In the genomic region with DNA sequence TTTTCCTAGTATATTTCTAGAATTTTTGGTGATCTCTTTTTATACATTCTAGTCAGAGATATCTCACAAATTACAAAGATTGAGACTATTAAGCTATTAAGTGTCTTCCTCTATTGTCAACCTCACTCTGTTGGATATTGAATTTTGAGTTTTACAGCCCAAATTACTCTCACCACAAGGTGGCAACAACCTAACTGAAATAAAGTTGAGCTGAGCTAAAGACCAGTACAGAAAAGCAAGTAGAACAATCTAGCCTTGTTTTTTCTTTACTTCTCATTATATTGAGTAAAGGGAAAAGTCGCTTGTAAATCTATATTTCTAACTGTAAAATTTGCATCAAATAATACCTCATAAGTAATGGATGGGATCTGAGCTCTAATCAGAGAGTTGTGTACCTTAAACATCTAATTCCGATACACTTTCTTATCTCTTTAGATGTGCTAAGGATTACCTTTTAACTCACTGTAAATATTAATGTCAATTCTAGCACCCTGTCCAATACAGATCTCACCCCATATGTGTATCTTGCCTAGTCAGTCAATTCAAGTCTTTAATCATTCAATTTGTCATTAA, we compare ENCODE assay signal across 8 cellular contexts. TPM values are rescaled to one million over a fixed set of nuclear protein-coding genes. Genes with fewer than 3 reads are reported as not detected.
A peak's percentile ranks its signal among the peaks of the same experiment; 100 is the strongest.
DNase-seq lines count a peak whose midpoint lies in the region; ATAC-seq and TF ChIP-seq lines count a peak whose summit lies in the region.

No MANE protein-coding gene starts in this region.

- no peaks in the 10 kb centered on the region for H3K9me3 Mint-ChIP-seq in memory B cell
- no peaks in the 10 kb centered on the region for H3K9me3 Mint-ChIP-seq in CD8-positive, alpha-beta T cell

- no peaks in the 10 kb centered on the region for H3F3A ChIP-seq in DOHH2 (ENCODE audit: control insufficient read depth, insufficient read depth)

- H3K79me2 ChIP-seq in DOHH2 (ENCODE audit: control insufficient read depth, low read length), result no peaks in the 10 kb centered on the region

- H3K27me3 Mint-ChIP-seq in memory B cell, result peaks cover 5% of the 10 kb centered on the region
- H3K27me3 Mint-ChIP-seq in CD8-positive, alpha-beta T cell (ENCODE audit: low read depth), result peaks cover 19% of the 10 kb centered on the region

- H3K4me2 ChIP-seq in DOHH2 (ENCODE audit: low read length), result no peak overlapping the region

- intact Hi-C loops in body of pancreas (cut with DNase I), result no loop called here
- intact Hi-C loops in CD8-positive, alpha-beta T cell (cut with DNase I, micrococcal nuclease), result loop anchor here in 1 of 2 experiments (1.0 kb wide), 1 partner anchor 42 kb away; no protein-coding TSS in a partner anchor

- TF ChIP-seq POLR2A in body of pancreas (IDR thresholded peaks at IDR 0.05), result no peak

- H3K27ac ChIP-seq in DOHH2 (ENCODE audit: low read depth, low read length) (no peak overlapping the region), body of pancreas (no peak overlapping the region)
- H3K27ac ChIP-seq in CD8-positive, alpha-beta T cell (ENCODE audit: low read depth, low read length), result no peak overlapping the region

- no peaks in the 10 kb centered on the region for H3K4me1 Mint-ChIP-seq in memory B cell
- H3K4me1 Mint-ChIP-seq in CD8-positive, alpha-beta T cell (ENCODE audit: low read depth), result no peaks in the 10 kb centered on the region

- H3K27me3 ChIP-seq in DOHH2 (ENCODE audit: control insufficient read depth, low read length) (peaks cover 24% of the 10 kb centered on the region), body of pancreas (no peaks in the 10 kb centered on the region)
- no peaks in the 10 kb centered on the region for H3K27me3 ChIP-seq in CD8-positive, alpha-beta T cell (ENCODE audit: insufficient read depth, low read length)

- H3K4me3 Mint-ChIP-seq in memory B cell, result no peak overlapping the region
- no peak overlapping the region for H3K4me3 Mint-ChIP-seq in CD8-positive, alpha-beta T cell

- H3K36me3 Mint-ChIP-seq in memory B cell, result no peaks in the 10 kb centered on the region
- no peaks in the 10 kb centered on the region for H3K36me3 Mint-ChIP-seq in CD8-positive, alpha-beta T cell

- DNase-seq in LNCaP clone FGC (ENCODE audit: low read depth), result no peak
- no peak for DNase-seq in body of pancreas
- DNase-seq in memory B cell (ENCODE audit: low spot score in 2 of 2), result no peak
- no peak for DNase-seq in cerebellar nuclear complex (lab: John Stamatoyannopoulos, UW)
- no peak for DNase-seq in CD8-positive, alpha-beta T cell

- ATAC-seq in body of pancreas (no peak), memory B cell (ENCODE audit: low read depth) (peak; percentile 50), GM21737 (IDR thresholded peaks at IDR 0.05; ENCODE audit: unreplicated experiment) (no peak), HG02678 (IDR thresholded peaks at IDR 0.05; ENCODE audit: unreplicated experiment) (no peak)
- no peak for ATAC-seq in CD8-positive, alpha-beta T cell

- CTCF ChIA-PET in CD8-positive, alpha-beta T cell (lab: Charles Lee), result interaction anchor here (0.7 to 3.1 kb wide), 5 partner anchors 11 to 393 kb away, joined by 3 to 17 read pairs (median 3); a partner anchor contains a TSS

- TF ChIP-seq CTCF in DOHH2 (IDR thresholded peaks at IDR 0.05; ENCODE audit: low read depth, low read length, poor library complexity, severe bottlenecking) (peak; percentile 66), LNCaP clone FGC (IDR thresholded peaks at IDR 0.05; ENCODE audit: control insufficient read depth, extremely low read depth, insufficient read depth) (peak; percentile 72), body of pancreas (IDR thresholded peaks at IDR 0.05) (peak in 5 of 7 experiments; percentile 34 to 53 (median 45))
- TF ChIP-seq CTCF in CD8-positive, alpha-beta T cell (IDR thresholded peaks at IDR 0.05), result no peak

- H3K27ac Mint-ChIP-seq in memory B cell, result no peak overlapping the region
- H3K27ac Mint-ChIP-seq in CD8-positive, alpha-beta T cell, result no peak overlapping the region

- H3K9me3 ChIP-seq in DOHH2 (ENCODE audit: control insufficient read depth, insufficient read depth, low read length), result no peaks in the 10 kb centered on the region
- H3K9me3 ChIP-seq in body of pancreas, result no peaks in the 10 kb centered on the region
- no peaks in the 10 kb centered on the region for H3K9me3 ChIP-seq in CD8-positive, alpha-beta T cell (ENCODE audit: low read length)

- no peaks in the 10 kb centered on the region for H3K9me2 ChIP-seq in DOHH2 (replicated peaks; ENCODE audit: control insufficient read depth, low read length)

- 13 to 24% methylated on average over 2 of the region's 2 CpGs for WGBS in body of pancreas, 2 donors

- no peaks in the 10 kb centered on the region for H4K20me1 ChIP-seq in DOHH2 (ENCODE audit: control insufficient read depth, insufficient read depth, low read depth, low read length)

- no peak overlapping the region for H3K4me3 ChIP-seq in DOHH2 (ENCODE audit: low read length)
- no peak overlapping the region for H3K4me3 ChIP-seq in LNCaP clone FGC (ENCODE audit: low read depth, low read length)
- no peak overlapping the region for H3K4me3 ChIP-seq in body of pancreas
- no peak overlapping the region for H3K4me3 ChIP-seq in CD8-positive, alpha-beta T cell (ENCODE audit: low read depth, low read length)

- H3K4me1 ChIP-seq in DOHH2 (ENCODE audit: control insufficient read depth, low read length), result no peaks in the 10 kb centered on the region
- H3K4me1 ChIP-seq in body of pancreas, result no peaks in the 10 kb centered on the region
- no peaks in the 10 kb centered on the region for H3K4me1 ChIP-seq in CD8-positive, alpha-beta T cell (ENCODE audit: insufficient read depth, low read length)

- H3K36me3 ChIP-seq in DOHH2 (ENCODE audit: control insufficient read depth, low read length) (no peaks in the 10 kb centered on the region), body of pancreas (replicated peaks in 1 of 2; ENCODE audit: insufficient read depth in 1 of 2, low read depth in 2 of 2) (no peaks in the 10 kb centered on the region)
- H3K36me3 ChIP-seq in CD8-positive, alpha-beta T cell (ENCODE audit: insufficient read depth, low read length), result no peaks in the 10 kb centered on the region

- POLR2A ChIA-PET in CD8-positive, alpha-beta T cell (lab: Charles Lee), result interaction anchor here (1.2 kb wide), 1 partner anchor 14 kb away, joined by 3 read pairs; a partner anchor contains a TSS

RNA-seq across cellular contexts. Expression of a gene that starts 13.6 kb away (rescaled TPM):
- total RNA-seq in body of pancreas, result 10 to 100 TPM in 1 of 2 donors, 1 to 10 TPM in 1; 8.2 to 41.2 TPM
- total RNA-seq in CD8-positive, alpha-beta T cell, result 10 to 100 TPM; 59.1 to 59.6 TPM

RNA-seq across cellular contexts. Expression of a gene that starts 26.5 kb away (rescaled TPM):
- total RNA-seq in body of pancreas, result not detected
- not detected for total RNA-seq in CD8-positive, alpha-beta T cell

RNA-seq across cellular contexts. Expression of a gene that starts 47.2 kb away (rescaled TPM):
- total RNA-seq in body of pancreas, result 10 to 100 TPM; 26.4 to 52.4 TPM
- 10 to 100 TPM; 33.9 to 36.5 TPM for total RNA-seq in CD8-positive, alpha-beta T cell
